In genomic region chr2:201956361-201956760, GRCh38 we compare ENCODE assay signal across 17 cellular contexts.
"Had no signal": no experiment of that assay in that cellular context is flagged by ENCODE, and none has a peak within 500 bp of the region (broad histone marks: within the 10 kb centered on the region; RNA-seq: fewer than 3 reads in every experiment).

No MANE protein-coding gene starts in this region.

- H3K9me3 ChIP-seq: ascending aorta, esophagus squamous epithelium, left ventricle myocardium inferior, neutrophil, pancreas had no signal

- H3K27ac ChIP-seq: left ventricle myocardium inferior, neutrophil, pancreas, VCaP had no signal

- FAIRE-seq: pancreas had no signal

- ATAC-seq: T-helper 17 cell had no signal

- H3K36me3 ChIP-seq: ascending aorta, esophagus squamous epithelium, left ventricle myocardium inferior, neutrophil, pancreas had no signal

- H3K4me1 ChIP-seq: ascending aorta, pancreas had no signal

- DNase-seq: activated CD4-positive, alpha-beta T cell treated with anti-CD3 and anti-CD28 coated beads for 1 hour; activated CD8-positive, alpha-beta memory T cell treated with anti-CD3 and anti-CD28 coated beads for 24 hours; activated effector memory CD4-positive, alpha-beta T cell treated with anti-CD3 and anti-CD28 coated beads, Interleukin-2, amount 50 U/mL, for 16 hours; activated T-cell treated with anti-CD3 and anti-CD28 coated beads, Interleukin-2, amount 50 U/mL, for 72 hours; dermis blood vessel endothelial cell; effector memory CD4-positive, alpha-beta T cell; esophagus squamous epithelium; immature natural killer cell; left ventricle myocardium inferior; naive B cell; pancreas; stimulated activated naive CD4-positive, alpha-beta T cell; T-helper 17 cell; trophoblast cell had no signal

- H3K4me3 ChIP-seq: ascending aorta, esophagus squamous epithelium, left ventricle myocardium inferior, pancreas had no signal

- H3K27me3 ChIP-seq: ascending aorta, esophagus squamous epithelium, neutrophil had no signal
